Comparison of ENCODE assay signal across 14 cellular contexts in genomic region chr6:125230674-125231073, GRCh38.
"Had no signal": no experiment of that assay in that cellular context is flagged by ENCODE, and none has a peak within 500 bp of the region (broad histone marks: within the 10 kb centered on the region; RNA-seq: fewer than 3 reads in every experiment).

No MANE protein-coding gene starts in this region.

- H3K4me3 Mint-ChIP-seq: naive thymus-derived CD4-positive, alpha-beta T cell; nephron progenitor cell had no signal

- FAIRE-seq: endometrium, kidney had no signal

- H3K4me2 ChIP-seq: smooth muscle cell had no signal

- H3K36me3 Mint-ChIP-seq: naive thymus-derived CD4-positive, alpha-beta T cell had no signal

- H3K4me3 ChIP-seq: left ventricle myocardium inferior, lung, smooth muscle cell had no signal

- ATAC-seq: naive thymus-derived CD4-positive, alpha-beta T cell had no signal

- H3K27ac ChIP-seq: left ventricle myocardium inferior had no signal

- H3K9me3 Mint-ChIP-seq: naive thymus-derived CD4-positive, alpha-beta T cell; nephron progenitor cell had no signal

- H3K36me3 ChIP-seq: left ventricle myocardium inferior had no signal

- H3K27ac Mint-ChIP-seq: naive thymus-derived CD4-positive, alpha-beta T cell; nephron progenitor cell had no signal

- H3K9me3 ChIP-seq: left ventricle myocardium inferior had no signal

- DNase-seq: effector memory CD4-positive, alpha-beta T cell; foreskin fibroblast; kidney; left cardiac atrium; left ventricle myocardium inferior; mesenchymal stem cell; naive thymus-derived CD4-positive, alpha-beta T cell; nephron progenitor cell; stimulated activated CD4-positive, alpha-beta T cell treated with anti-CD3 and anti-CD28 coated beads, Interleukin-2, amount 100 ng/mL, for 48 hours; stimulated activated naive CD4-positive, alpha-beta T cell treated with Interleukin-2 at 50 U/mL for 16 hours; trophoblast cell had no signal
